ENCODE assay signal across 17 cellular contexts in genomic region chr20:37983286-37983685, GRCh38. TPM values are rescaled to one million over a fixed set of nuclear protein-coding genes. Genes with fewer than 3 reads are reported as not detected.
DNase-seq lines count a peak whose midpoint lies in the region; ATAC-seq, FAIRE-seq and TF ChIP-seq lines count a peak whose summit lies in the region.
"Had no signal": no experiment of that assay in that cellular context is flagged by ENCODE, and none has a peak within 500 bp of the region (broad histone marks: within the 10 kb centered on the region; RNA-seq: fewer than 3 reads in every experiment).

No MANE protein-coding gene starts in this region.

- H3K4ac ChIP-seq in mesenchymal stem cell (ENCODE audit: low read depth in 1 of 2, low read length in 2 of 2): no peak overlapping the region

- no peak overlapping the region for H3K27ac ChIP-seq in breast epithelium
- H3K27ac ChIP-seq in K562 (ENCODE audit: extremely low read depth, low read depth, low read length): no peak overlapping the region
- H3K27ac ChIP-seq in mesenchymal stem cell (ENCODE audit: low read length, poor library complexity, severe bottlenecking): no peak overlapping the region
- H3K27ac ChIP-seq in thyroid gland: peak overlapping the region; percentile 86 to 94 (median 94)
- H3K27ac ChIP-seq in colonic mucosa: no peak overlapping the region
- H3K27ac ChIP-seq: GM23248 had no signal

- H2BK120ac ChIP-seq in mesenchymal stem cell (ENCODE audit: low read depth, low read length): no peak overlapping the region

- TF ChIP-seq CTCF in MCF 10A (IDR thresholded peaks at IDR 0.05; ENCODE audit: unreplicated experiment) (no peak), breast epithelium (IDR thresholded peaks at IDR 0.05) (no peak), K562 (IDR thresholded peaks at IDR 0.05 in 2 of 3, conservative IDR thresholded peaks at IDR 0.05 in 1 of 3; ENCODE audit: insufficient read depth in 2 of 3, low read depth in 1 of 3, low read length in 3 of 3) (no peak), thyroid gland (IDR thresholded peaks at IDR 0.05) (no peak), colonic mucosa (IDR thresholded peaks at IDR 0.05) (no peak)

- H2AFZ ChIP-seq in K562 (ENCODE audit: low read depth, low read length) (no peak overlapping the region), mesenchymal stem cell (ENCODE audit: low read depth, low read length) (no peak overlapping the region)
- H2AFZ ChIP-seq: GM23248 had no signal

- no peak for TF ChIP-seq RAD21 in K562 (CRISPR knock-in tag; conservative IDR thresholded peaks at IDR 0.05 in 1 of 2, IDR thresholded peaks at IDR 0.05 in 1 of 2)

- H3K27ac Mint-ChIP-seq in MCF 10A (ENCODE audit: low read depth, unreplicated experiment): peak overlapping the region; percentile 61
- H3K27ac Mint-ChIP-seq: B cell; CD4-positive, alpha-beta T cell had no signal

- DNase-seq in MCF 10A (ENCODE audit: unreplicated experiment): no peak
- no peak for DNase-seq in breast epithelium (ENCODE audit: low spot score in 2 of 2)
- no peak for DNase-seq in K562 (ENCODE audit: extremely low read depth in 1 of 4, low spot score in 3 of 4)
- DNase-seq in mesenchymal stem cell: no peak
- no peak for DNase-seq in thyroid gland
- DNase-seq in colonic mucosa: no peak
- DNase-seq in activated T-cell treated with anti-CD3 and anti-CD28 coated beads, Interleukin-2, amount 50 U/mL, for 48 hours: no peak
- DNase-seq: Calu3; CD4-positive, alpha-beta T cell; DMS 273 treated with DMSO at 0.1 percent for 48 hours; GM23248 had no signal

- H3K79me1 ChIP-seq in mesenchymal stem cell (replicated peaks; ENCODE audit: low read length, poor library complexity, severe bottlenecking): no peaks in the 10 kb centered on the region

- no peak for ATAC-seq in K562
- ATAC-seq: GM12878, HCT116 had no signal

- H2AK5ac ChIP-seq in mesenchymal stem cell (ENCODE audit: low read length, severe bottlenecking): no peak overlapping the region

- no peak overlapping the region for H3K4me3 Mint-ChIP-seq in MCF 10A (ENCODE audit: unreplicated experiment)
- H3K4me3 Mint-ChIP-seq: B cell; CD4-positive, alpha-beta T cell had no signal

- no peak for TF ChIP-seq EP300 in K562 (IDR thresholded peaks at IDR 0.05; ENCODE audit: low read length)

- POLR2A ChIA-PET in MCF 10A (lab: Yijun Ruan, JAX): interaction anchor here (0.9 kb wide), 1 partner anchor 50 kb away, joined by 4 read pairs; the partner anchor contains the start of gene RPRD1B
- POLR2A ChIA-PET in K562 (lab: Yijun Ruan, JAX): interaction anchor here (0.9 to 3.4 kb wide), 2 partner anchors 10 to 11 kb away, joined by 3 to 11 read pairs; no protein-coding TSS in a partner anchor

- TF ChIP-seq POLR2A in breast epithelium (IDR thresholded peaks at IDR 0.05) (no peak), K562 (conservative IDR thresholded peaks at IDR 0.05) (no peak), thyroid gland (IDR thresholded peaks at IDR 0.05) (no peak)

- H4K20me1 ChIP-seq in K562 (replicated peaks; ENCODE audit: control insufficient read depth, insufficient read depth, low read length): no peaks in the 10 kb centered on the region

- H3K4me3 ChIP-seq in breast epithelium (no peak overlapping the region), K562 (no peak overlapping the region), mesenchymal stem cell (ENCODE audit: insufficient read depth in 1 of 2, low read depth in 1 of 2, low read length in 2 of 2) (no peak overlapping the region), thyroid gland (replicated peaks in 1 of 3) (no peak overlapping the region), colonic mucosa (no peak overlapping the region)
- H3K4me3 ChIP-seq: GM12878, GM23248 had no signal

- H2BK15ac ChIP-seq in mesenchymal stem cell (ENCODE audit: low read depth, poor library complexity, severe bottlenecking): no peak overlapping the region

- WGBS in K562 (ENCODE audit: insufficient coverage, low coverage, missing lambda C conversion rate): 89% methylated on average over 13 of the region's 13 CpGs
- 95% methylated on average over 13 of the region's 13 CpGs for WGBS in mesenchymal stem cell
- WGBS in thyroid gland, 2 donors: 79 to 81% methylated on average over 13 of the region's 13 CpGs

- in situ Hi-C loops in K562 (cut with MboI): no loop called here

- H3K4me1 ChIP-seq in breast epithelium (peaks cover 0 to 8% of the 10 kb centered on the region in 2 donors), K562 (replicated peaks in 1 of 2; ENCODE audit: control insufficient read depth in 2 of 2, insufficient read depth in 2 of 2, low read length in 2 of 2) (peaks cover 0 to 4% of the 10 kb centered on the region in 2 experiments; a peak in 2 of 5 replicates), mesenchymal stem cell (ENCODE audit: control insufficient read depth, insufficient read depth, low read depth, low read length) (no peaks in the 10 kb centered on the region), thyroid gland (peaks cover 55 to 63% of the 10 kb centered on the region in 2 donors), colonic mucosa (no peaks in the 10 kb centered on the region)

- H3K9me3 ChIP-seq in breast epithelium: no peaks in the 10 kb centered on the region
- no peaks in the 10 kb centered on the region for H3K9me3 ChIP-seq in K562 (replicated peaks; ENCODE audit: control insufficient read depth, insufficient read depth, low read depth, low read length)
- H3K9me3 ChIP-seq in mesenchymal stem cell (ENCODE audit: control insufficient read depth, low read length): no peaks in the 10 kb centered on the region
- H3K9me3 ChIP-seq in thyroid gland: no peaks in the 10 kb centered on the region
- H3K9me3 ChIP-seq in colonic mucosa: no peaks in the 10 kb centered on the region

- H3K4me2 ChIP-seq in K562 (ENCODE audit: insufficient read depth, low read length) (no peak overlapping the region), mesenchymal stem cell (ENCODE audit: low read length, poor library complexity, severe bottlenecking) (no peak overlapping the region)

- intact Hi-C loops in MCF 10A (cut with micrococcal nuclease): no loop called here
- intact Hi-C loops in breast epithelium (cut with DNase I; ENCODE audit: low total_unique reads): no loop called here
- intact Hi-C loops in K562 (cut with micrococcal nuclease): no loop called here
- intact Hi-C loops in thyroid gland (cut with DNase I): no loop called here
- intact Hi-C loops in colonic mucosa (cut with DNase I): no loop called here

- no peak overlapping the region; a peak in 1 of 4 replicates for H3K9ac ChIP-seq in K562 (ENCODE audit: insufficient read depth in 1 of 2, low read depth in 2 of 2, low read length in 2 of 2)
- no peak overlapping the region for H3K9ac ChIP-seq in mesenchymal stem cell (ENCODE audit: low read length)
- no peak overlapping the region for H3K9ac ChIP-seq in colonic mucosa (ENCODE audit: low read depth in 2 of 2, low read length in 2 of 2)
- H3K9ac ChIP-seq: GM23248 had no signal

- BruUV-seq in MCF 10A (replicated peaks; lab: Mats Ljungman, UMichigan) (no TSS peak), K562 (replicated peaks; lab: Mats Ljungman, UMichigan) (no TSS peak)

- no peak overlapping the region for H3K23ac ChIP-seq in mesenchymal stem cell (ENCODE audit: low read length in 2 of 2)

- H2BK5ac ChIP-seq in mesenchymal stem cell (ENCODE audit: low read depth, low read length, poor library complexity, severe bottlenecking): no peak overlapping the region

- CTCF ChIA-PET in MCF 10A (lab: Yijun Ruan, JAX): interaction anchor here (1.1 to 1.9 kb wide), 2 partner anchors 9 to 189 kb away, joined by 7 to 10 read pairs; no protein-coding TSS in a partner anchor
- CTCF ChIA-PET in K562 (lab: Yijun Ruan, JAX; ENCODE audit: low intra/inter-chr PET ratio): no interaction called here

- H3K27me3 ChIP-seq in breast epithelium (no peaks in the 10 kb centered on the region), K562 (ENCODE audit: control insufficient read depth in 2 of 2, insufficient read depth in 2 of 2, low read length in 2 of 2) (no peaks in the 10 kb centered on the region), mesenchymal stem cell (ENCODE audit: control insufficient read depth in 1 of 2, insufficient read depth in 1 of 2, low read length in 2 of 2) (no peaks in the 10 kb centered on the region), thyroid gland (no peaks in the 10 kb centered on the region), colonic mucosa (no peaks in the 10 kb centered on the region)

- H3K9me1 ChIP-seq in K562 (ENCODE audit: control insufficient read depth, insufficient read depth, low read length): no peaks in the 10 kb centered on the region

- H3K4me1 Mint-ChIP-seq in MCF 10A (ENCODE audit: insufficient read depth, unreplicated experiment): peaks cover 17% of the 10 kb centered on the region
- H3K4me1 Mint-ChIP-seq: B cell had no signal

- H3K79me2 ChIP-seq in K562 (ENCODE audit: control insufficient read depth, insufficient read depth, low read length): no peaks in the 10 kb centered on the region

- peak overlapping the region; percentile 25 for H4K91ac ChIP-seq in mesenchymal stem cell (ENCODE audit: low read length)

- no peaks in the 10 kb centered on the region for H3K9me3 Mint-ChIP-seq in MCF 10A (ENCODE audit: unreplicated experiment)
- H3K9me3 Mint-ChIP-seq: CD4-positive, alpha-beta T cell had no signal

- no peak overlapping the region for H2BK12ac ChIP-seq in mesenchymal stem cell (ENCODE audit: low read length in 2 of 2)

- H4K8ac ChIP-seq in mesenchymal stem cell (ENCODE audit: low read length): no peak overlapping the region

- H3K14ac ChIP-seq in mesenchymal stem cell (ENCODE audit: low read length in 2 of 2): no peak overlapping the region

- FAIRE-seq in K562 (lab: Jason Lieb, UNC): no peak
- FAIRE-seq: A204.1, GM12878, GM18507, H54 had no signal

- H3K36me3 ChIP-seq in breast epithelium: no peaks in the 10 kb centered on the region
- H3K36me3 ChIP-seq in K562 (ENCODE audit: control insufficient read depth, insufficient read depth, low read length): peaks cover 54% of the 10 kb centered on the region; the same call in 1 of the 3 replicates
- peaks cover 25 to 34% of the 10 kb centered on the region in 2 experiments for H3K36me3 ChIP-seq in mesenchymal stem cell (ENCODE audit: control insufficient read depth in 1 of 2, insufficient read depth in 2 of 2, low read depth in 1 of 2, low read length in 2 of 2)
- no peaks in the 10 kb centered on the region for H3K36me3 ChIP-seq in thyroid gland
- no peaks in the 10 kb centered on the region for H3K36me3 ChIP-seq in colonic mucosa

- no peak overlapping the region for H3K18ac ChIP-seq in mesenchymal stem cell (ENCODE audit: low read depth in 1 of 2, low read length in 2 of 2)

- H3K36me3 Mint-ChIP-seq in MCF 10A (ENCODE audit: insufficient read depth, unreplicated experiment): peaks cover 33% of the 10 kb centered on the region

- no peaks in the 10 kb centered on the region for H3K27me3 Mint-ChIP-seq in MCF 10A (ENCODE audit: insufficient read depth, unreplicated experiment)
- H3K27me3 Mint-ChIP-seq: B cell; CD4-positive, alpha-beta T cell had no signal

RNA-seq across cellular contexts. Expression of gene TTI1, which starts 50.0 kb away (rescaled TPM):
- total RNA-seq in MCF 10A (2022) (17.1 and 18.3 TPM in 2 replicates), breast epithelium (10 to 100 TPM; 10.2 to 20.2 (median 16.7) TPM), K562 (2014; rRNA removed) (27.5 and 35.0 TPM in 2 replicates), K562 (2014; rRNA removed; fragmentation: Illumina TruSeq; extraction: Trizol) (47.8 and 48.8 TPM in 2 replicates), K562 (2015; rRNA removed; fragmentation: Illumina TruSeq; extraction: Trizol) (38.1 and 39.4 TPM in 2 replicates), K562 (2021) (44.5 and 45.8 TPM in 2 replicates), thyroid gland (10 to 100 TPM; 23.0 to 45.0 (median 30.1) TPM), colonic mucosa (10 to 100 TPM; 10.2 to 23.0 TPM)
- total RNA-seq in K562 (2011; cell fraction: chromatin; rRNA removed; ENCODE audit: low replicate concordance): 58.0 and 101 TPM in 2 replicates
- total RNA-seq in K562 (2011; cell fraction: nucleolus; rRNA removed): 38.5 and 41.2 TPM in 2 replicates
- total RNA-seq in K562 (2011; cell fraction: nucleoplasm; rRNA removed): 56.0 and 65.7 TPM in 2 replicates
- polyA plus RNA-seq in K562 (2011; rRNA removed) (47.2 and 55.1 TPM in 2 replicates), K562 (2014; fragmentation: Illumina TruSeq; extraction: Trizol) (43.1 and 47.5 TPM in 2 replicates), K562 (2014; fragmentation: Nextera tagmentation; extraction: Ambion mirVana) (10 to 100 TPM in 1 of 2 experiments, 1 to 10 TPM in 1; 9.8 to 23.5 TPM), K562 (2014; rRNA removed) (29.4 and 33.7 TPM in 2 replicates)
- polyA plus RNA-seq in K562 (2011; cell fraction: cytosol; rRNA removed): 35.5 and 44.3 TPM in 2 replicates
- 34.9 and 43.0 TPM in 2 replicates for polyA plus RNA-seq in K562 (2011; cell fraction: nucleus; rRNA removed)
- 31.4 and 37.6 TPM in 2 replicates for polyA plus RNA-seq in K562 (2012)
- polyA minus RNA-seq in K562 (2011; rRNA and poly(A)+ RNA removed): 95.8 and 118 TPM in 2 replicates
- 32.4 and 42.9 TPM in 2 replicates for polyA minus RNA-seq in K562 (2011; cell fraction: cytosol; rRNA and poly(A)+ RNA removed)
- 49.7 and 83.2 TPM in 2 replicates for polyA minus RNA-seq in K562 (2011; cell fraction: nucleus; rRNA and poly(A)+ RNA removed)
- 7.0 TPM for polyA plus RNA-seq in mesenchymal stem cell (2013, experiment 1 of 2)
- polyA plus RNA-seq in mesenchymal stem cell (2013, experiment 2 of 2): 6.9 TPM

RNA-seq across cellular contexts. Expression of gene RPRD1B, which starts 50.3 kb away (rescaled TPM):
- 42.6 and 53.0 TPM in 2 replicates for total RNA-seq in MCF 10A (2022)
- 10 to 100 TPM; 21.4 to 33.8 (median 31.3) TPM for total RNA-seq in breast epithelium
- total RNA-seq in K562 (2011; cell fraction: chromatin; rRNA removed; ENCODE audit: low replicate concordance): 55.4 and 146 TPM in 2 replicates
- total RNA-seq in K562 (2011; cell fraction: nucleolus; rRNA removed): 28.3 and 40.1 TPM in 2 replicates
- 75.1 and 120 TPM in 2 replicates for total RNA-seq in K562 (2011; cell fraction: nucleoplasm; rRNA removed)
- total RNA-seq in K562 (2014; rRNA removed): 24.4 and 28.0 TPM in 2 replicates
- 21.8 and 24.4 TPM in 2 replicates for total RNA-seq in K562 (2014; rRNA removed; fragmentation: Illumina TruSeq; extraction: Trizol)
- 23.0 and 24.2 TPM in 2 replicates for total RNA-seq in K562 (2015; rRNA removed; fragmentation: Illumina TruSeq; extraction: Trizol)
- 34.8 and 36.9 TPM in 2 replicates for total RNA-seq in K562 (2021)
- polyA plus RNA-seq in K562 (2011; rRNA removed): 29.5 and 39.2 TPM in 2 replicates
- polyA plus RNA-seq in K562 (2011; cell fraction: cytosol; rRNA removed): 21.4 and 25.5 TPM in 2 replicates
- polyA plus RNA-seq in K562 (2011; cell fraction: nucleus; rRNA removed): 27.3 and 36.1 TPM in 2 replicates
- polyA plus RNA-seq in K562 (2012): 18.9 and 19.1 TPM in 2 replicates
- 30.5 and 43.0 TPM in 2 replicates for polyA plus RNA-seq in K562 (2014; fragmentation: Illumina TruSeq; extraction: Trizol)
- 1 to 10 TPM; 5.5 to 8.2 TPM for polyA plus RNA-seq in K562 (2014; fragmentation: Nextera tagmentation; extraction: Ambion mirVana)
- 30.4 and 35.4 TPM in 2 replicates for polyA plus RNA-seq in K562 (2014; rRNA removed)
- polyA minus RNA-seq in K562 (2011; rRNA and poly(A)+ RNA removed): 39.0 and 39.6 TPM in 2 replicates
- 26.3 and 34.9 TPM in 2 replicates for polyA minus RNA-seq in K562 (2011; cell fraction: cytosol; rRNA and poly(A)+ RNA removed)
- 40.5 and 59.6 TPM in 2 replicates for polyA minus RNA-seq in K562 (2011; cell fraction: nucleus; rRNA and poly(A)+ RNA removed)
- 26.4 TPM for polyA plus RNA-seq in mesenchymal stem cell (2013, experiment 1 of 2)
- polyA plus RNA-seq in mesenchymal stem cell (2013, experiment 2 of 2): 25.9 TPM
- 10 to 100 TPM; 24.2 to 58.9 (median 27.0) TPM for total RNA-seq in thyroid gland
- 10 to 100 TPM; 22.7 to 42.5 TPM for total RNA-seq in colonic mucosa

Comparison
In these comparisons a context has a peak if more than half of its experiments do, and no peak if none do; other contexts are left out.
1. H3K27ac ChIP-seq: peak in thyroid gland (3 of 3); none in breast epithelium (0 of 2), K562 (single experiment), mesenchymal stem cell (single experiment) and colonic mucosa (single experiment).